13 cellular contexts compared by ENCODE assay signal in the genomic region with DNA sequence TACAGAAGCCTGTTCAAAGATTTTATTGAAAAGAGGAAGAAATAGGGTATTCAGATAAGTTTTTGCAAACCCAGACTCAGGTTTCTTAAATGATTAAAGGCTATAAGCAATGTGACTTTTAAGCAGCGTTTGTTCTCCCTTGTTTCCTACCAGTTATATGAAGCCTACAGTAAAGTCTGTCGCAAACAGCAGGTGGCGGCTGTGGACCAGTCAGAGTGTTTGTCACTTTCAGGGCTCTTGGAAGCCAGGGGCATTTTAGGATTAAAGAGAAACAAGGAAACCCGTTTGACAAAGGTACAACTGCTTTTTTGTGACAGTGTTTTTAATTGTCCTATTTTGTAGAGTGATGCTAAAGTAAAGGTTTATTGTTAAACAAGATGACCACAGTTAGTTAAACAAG. TPM values are rescaled to one million over a fixed set of nuclear protein-coding genes. Genes with fewer than 3 reads are reported as not detected.
DNase-seq lines count a peak whose midpoint lies in the region; ATAC-seq and TF ChIP-seq lines count a peak whose summit lies in the region.
"Had no signal": no experiment of that assay in that cellular context is flagged by ENCODE, and none has a peak within 500 bp of the region (broad histone marks: within the 10 kb centered on the region; RNA-seq: fewer than 3 reads in every experiment).

No MANE protein-coding gene starts in this region.

- H3K4me3 ChIP-seq in right cardiac atrium (ENCODE audit: low read length) (no peak overlapping the region), hepatocyte (no peak overlapping the region), upper lobe of left lung (no peak overlapping the region)

- in situ Hi-C loops in SK-MEL-5 (cut with HindIII; ENCODE audit: low pct_unique_long_range_greater_than_20kb, low sequenced_read_pairs): no loop called here

- H3K36me3 Mint-ChIP-seq in activated CD8-positive, alpha-beta memory T cell treated with anti-CD3 and anti-CD28 coated beads, Interleukin-2, amount 10 ng/mL, durations not matched to agents 7 days and 5 days: peaks cover 55% of the 10 kb centered on the region

- TF ChIP-seq POLR2A in upper lobe of left lung (IDR thresholded peaks at IDR 0.05): no peak

- no peak overlapping the region for H3K27ac Mint-ChIP-seq in activated CD8-positive, alpha-beta memory T cell treated with anti-CD3 and anti-CD28 coated beads, Interleukin-2, amount 10 ng/mL, durations not matched to agents 7 days and 5 days
- H3K27ac Mint-ChIP-seq: activated CD4-positive, alpha-beta T cell treated with anti-CD3 and anti-CD28 coated beads, Interleukin-2, amount 10 ng/mL, durations not matched to agents 7 days and 5 days; activated naive CD8-positive, alpha-beta T cell treated with anti-CD3 and anti-CD28 coated beads, Interleukin-2, amount 10 ng/mL, durations not matched to agents 7 days and 5 days had no signal

- TF ChIP-seq CTCF in hepatocyte (IDR thresholded peaks at IDR 0.05; ENCODE audit: poor library complexity): peak; percentile 49
- peak in 3 of 6 experiments; percentile 10 to 20 (median 13) for TF ChIP-seq CTCF in upper lobe of left lung (IDR thresholded peaks at IDR 0.05)

- no peak overlapping the region for H3K4me3 Mint-ChIP-seq in activated CD8-positive, alpha-beta memory T cell treated with anti-CD3 and anti-CD28 coated beads, Interleukin-2, amount 10 ng/mL, durations not matched to agents 7 days and 5 days
- H3K4me3 Mint-ChIP-seq: activated CD4-positive, alpha-beta T cell treated with anti-CD3 and anti-CD28 coated beads, Interleukin-2, amount 10 ng/mL, durations not matched to agents 7 days and 5 days; activated naive CD8-positive, alpha-beta T cell treated with anti-CD3 and anti-CD28 coated beads, Interleukin-2, amount 10 ng/mL, durations not matched to agents 7 days and 5 days had no signal

- no peaks in the 10 kb centered on the region for H3K27me3 Mint-ChIP-seq in activated CD8-positive, alpha-beta memory T cell treated with anti-CD3 and anti-CD28 coated beads, Interleukin-2, amount 10 ng/mL, durations not matched to agents 7 days and 5 days
- H3K27me3 Mint-ChIP-seq: activated CD4-positive, alpha-beta T cell treated with anti-CD3 and anti-CD28 coated beads, Interleukin-2, amount 10 ng/mL, durations not matched to agents 7 days and 5 days; activated naive CD8-positive, alpha-beta T cell treated with anti-CD3 and anti-CD28 coated beads, Interleukin-2, amount 10 ng/mL, durations not matched to agents 7 days and 5 days had no signal

- H3K4me1 ChIP-seq in right cardiac atrium (ENCODE audit: control insufficient read depth, insufficient read depth, low read length) (peaks cover 5% of the 10 kb centered on the region), hepatocyte (ENCODE audit: insufficient read depth) (peaks cover 24% of the 10 kb centered on the region), upper lobe of left lung (peaks cover 16 to 26% (median 21%) of the 10 kb centered on the region in 4 donors)

- H3K9me3 Mint-ChIP-seq in activated CD8-positive, alpha-beta memory T cell treated with anti-CD3 and anti-CD28 coated beads, Interleukin-2, amount 10 ng/mL, durations not matched to agents 7 days and 5 days (ENCODE audit: low read depth): no peaks in the 10 kb centered on the region
- H3K9me3 Mint-ChIP-seq: activated CD4-positive, alpha-beta T cell treated with anti-CD3 and anti-CD28 coated beads, Interleukin-2, amount 10 ng/mL, durations not matched to agents 7 days and 5 days; activated naive CD8-positive, alpha-beta T cell treated with anti-CD3 and anti-CD28 coated beads, Interleukin-2, amount 10 ng/mL, durations not matched to agents 7 days and 5 days had no signal

- no peak overlapping the region for H2AFZ ChIP-seq in hepatocyte
- H2AFZ ChIP-seq: parathyroid adenoma had no signal

- no peaks in the 10 kb centered on the region for H3K9me2 ChIP-seq in hepatocyte (replicated peaks; ENCODE audit: insufficient read depth)

- no peaks in the 10 kb centered on the region for H3K36me3 ChIP-seq in hepatocyte (replicated peaks; ENCODE audit: insufficient read depth, low read depth)
- no peaks in the 10 kb centered on the region for H3K36me3 ChIP-seq in upper lobe of left lung

- no peaks in the 10 kb centered on the region for H4K20me1 ChIP-seq in hepatocyte (ENCODE audit: insufficient read depth, poor library complexity, severe bottlenecking)

- H3K27me3 ChIP-seq in right cardiac atrium (ENCODE audit: control insufficient read depth, insufficient read depth) (no peaks in the 10 kb centered on the region), hepatocyte (no peaks in the 10 kb centered on the region), upper lobe of left lung (no peaks in the 10 kb centered on the region)

- peaks cover 17% of the 10 kb centered on the region for H3K4me1 Mint-ChIP-seq in activated CD8-positive, alpha-beta memory T cell treated with anti-CD3 and anti-CD28 coated beads, Interleukin-2, amount 10 ng/mL, durations not matched to agents 7 days and 5 days

- H3K79me2 ChIP-seq in hepatocyte: peaks cover 5% of the 10 kb centered on the region
- H3K79me2 ChIP-seq: parathyroid adenoma had no signal

- DNase-seq in cardiac septum (ENCODE audit: low spot score) (peak; percentile 50), right cardiac atrium (no peak), SK-MEL-5 (ENCODE audit: low read depth, low spot score) (peak; percentile 49), hepatocyte (ENCODE audit: low spot score) (no peak), upper lobe of left lung (no peak)
- DNase-seq in stimulated activated CD4-positive, alpha-beta T cell treated with anti-CD3 and anti-CD28 coated beads, Interleukin-12 subunit alpha, Interleukin-12 subunit beta, amount 100 ng/mL, for 4 hours: no peak
- no peak for DNase-seq in activated CD8-positive, alpha-beta memory T cell treated with anti-CD3 and anti-CD28 coated beads, Interleukin-2, amount 10 ng/mL, durations not matched to agents 7 days and 5 days
- DNase-seq: activated CD4-positive, alpha-beta T cell treated with anti-CD3 and anti-CD28 coated beads, Interleukin-2, amount 10 ng/mL, durations not matched to agents 7 days and 5 days; activated naive CD8-positive, alpha-beta T cell treated with anti-CD3 and anti-CD28 coated beads, Interleukin-2, amount 10 ng/mL, durations not matched to agents 7 days and 5 days; NCI-H1105; RPMI8226 had no signal

- no peak overlapping the region for H3K4me2 ChIP-seq in hepatocyte

- intact Hi-C loops in cardiac septum (cut with DNase I) (loop anchor here (5.0 kb wide), 1 partner anchor 116 kb away; the partner anchor contains the start of gene TOP2A), right cardiac atrium (cut with DNase I) (loop anchor here (5.0 to 10.0 kb wide), 4 partner anchors 56 to 233 kb away; partner anchors contain the start of gene TOP2A (in 1 of the 4))

- ATAC-seq in right cardiac atrium: no peak
- no peak for ATAC-seq in upper lobe of left lung (ENCODE audit: low FRiP score in 2 of 2)
- no peak for ATAC-seq in activated CD8-positive, alpha-beta memory T cell treated with anti-CD3 and anti-CD28 coated beads, Interleukin-2, amount 10 ng/mL, durations not matched to agents 7 days and 5 days
- ATAC-seq in GM21528 (IDR thresholded peaks at IDR 0.05; ENCODE audit: low FRiP score, unreplicated experiment): no peak

- no peak for TF ChIP-seq EP300 in upper lobe of left lung (IDR thresholded peaks at IDR 0.05)

- H3K27ac ChIP-seq in right cardiac atrium (ENCODE audit: low read length) (no peak overlapping the region), hepatocyte (no peak overlapping the region), upper lobe of left lung (no peak overlapping the region)
- H3K27ac ChIP-seq: parathyroid adenoma had no signal

- CTCF ChIA-PET in activated CD8-positive, alpha-beta memory T cell treated with anti-CD3 and anti-CD28 coated beads, Interleukin-2, amount 10 ng/mL, durations not matched to agents 7 days and 5 days (lab: Charles Lee): interaction anchor here (0.9 to 31.0 kb wide), 6 partner anchors 12 to 232 kb away, joined by 3 to 433 read pairs (median 12); no protein-coding TSS in a partner anchor

- WGBS in right cardiac atrium: 54% methylated on average over 4 of the region's 4 CpGs
- 49% methylated on average over 4 of the region's 4 CpGs for WGBS in hepatocyte (ENCODE audit: low lambda C conversion rate, missing lambda C conversion rate)
- WGBS in upper lobe of left lung, 2 donors: 65 to 74% methylated on average over 4 of the region's 4 CpGs

- H3K9me3 ChIP-seq in right cardiac atrium (ENCODE audit: control insufficient read depth, low read length) (no peaks in the 10 kb centered on the region), hepatocyte (ENCODE audit: low read depth) (no peaks in the 10 kb centered on the region), upper lobe of left lung (no peaks in the 10 kb centered on the region)

RNA-seq across cellular contexts. Expression of gene RARA, which starts 7.7 kb away (rescaled TPM):
- 30.7 TPM for total RNA-seq in cardiac septum
- total RNA-seq in right cardiac atrium: 10 to 100 TPM; 26.2 to 39.0 (median 29.1) TPM
- 28.3 TPM for polyA plus RNA-seq in right cardiac atrium
- 7.6 and 9.0 TPM in 2 replicates for total RNA-seq in SK-MEL-5 (2014; rRNA removed; shearing (Covaris generic))
- 25.5 and 26.4 TPM in 2 replicates for polyA plus RNA-seq in SK-MEL-5 (2015; cell fraction: cytosol; rRNA removed)
- 10.9 and 16.4 TPM in 2 replicates for polyA plus RNA-seq in SK-MEL-5 (2015; cell fraction: nucleus; rRNA removed)
- 19.2 and 30.0 TPM in 2 replicates for total RNA-seq in hepatocyte
- 33.1 and 34.4 TPM in 2 replicates for polyA plus RNA-seq in hepatocyte
- total RNA-seq in upper lobe of left lung: 10 to 100 TPM; 45.7 to 95.6 (median 85.9) TPM
- total RNA-seq in activated CD8-positive, alpha-beta memory T cell treated with anti-CD3 and anti-CD28 coated beads, Interleukin-2, amount 10 ng/mL, durations not matched to agents 7 days and 5 days: 10 to 100 TPM; 29.9 to 39.5 TPM

RNA-seq across cellular contexts. Expression of gene CDC6, which starts 13.6 kb away (rescaled TPM):
- total RNA-seq in cardiac septum (0.75 TPM), right cardiac atrium (1 to 10 TPM; 1.0 to 1.8 (median 1.3) TPM), hepatocyte (5.8 and 8.6 TPM in 2 replicates), upper lobe of left lung (1 to 10 TPM; 1.1 to 5.1 (median 2.3) TPM)
- polyA plus RNA-seq in right cardiac atrium (0.36 TPM), hepatocyte (5.1 and 7.5 TPM in 2 replicates)
- 54.7 TPM in 2 replicates for total RNA-seq in SK-MEL-5 (2014; rRNA removed; shearing (Covaris generic))
- 47.1 and 54.0 TPM in 2 replicates for polyA plus RNA-seq in SK-MEL-5 (2015; cell fraction: cytosol; rRNA removed)
- 47.8 and 53.1 TPM in 2 replicates for polyA plus RNA-seq in SK-MEL-5 (2015; cell fraction: nucleus; rRNA removed)
- 100 to 1,000 TPM; 109 to 111 TPM for total RNA-seq in activated CD8-positive, alpha-beta memory T cell treated with anti-CD3 and anti-CD28 coated beads, Interleukin-2, amount 10 ng/mL, durations not matched to agents 7 days and 5 days

Comparison
In these comparisons a context has a peak if more than half of its experiments do, and no peak if none do; other contexts are left out.
1. DNase-seq: peak in cardiac septum (single experiment) and SK-MEL-5 (single experiment); none in right cardiac atrium (0 of 3), hepatocyte (single experiment), upper lobe of left lung (0 of 2), stimulated activated CD4-positive, alpha-beta T cell treated with anti-CD3 and anti-CD28 coated beads, Interleukin-12 subunit alpha, Interleukin-12 subunit beta, amount 100 ng/mL, for 4 hours (single experiment) and activated CD8-positive, alpha-beta memory T cell treated with anti-CD3 and anti-CD28 coated beads, Interleukin-2, amount 10 ng/mL, durations not matched to agents 7 days and 5 days (single experiment).